1 cellular context compared by ENCODE assay signal in the genomic region with DNA sequence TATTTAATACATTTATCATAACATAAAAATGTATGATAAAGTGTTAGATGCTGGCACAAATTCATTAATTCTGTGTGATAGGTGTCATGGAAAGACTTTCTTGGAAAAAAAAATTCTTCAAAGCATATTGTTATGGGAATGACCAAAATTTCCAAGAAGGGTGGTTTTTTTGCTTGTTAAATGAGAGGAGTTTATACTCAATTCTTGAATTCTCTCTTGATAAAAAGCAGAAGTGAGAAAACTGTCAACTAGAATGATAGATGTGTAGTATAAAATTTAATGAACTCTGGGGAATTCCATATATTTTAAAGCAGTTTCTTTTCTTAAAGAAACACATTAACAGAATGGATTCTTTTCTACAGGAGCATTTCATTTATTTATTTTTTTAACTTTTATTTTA.
TF ChIP-seq lines count a peak whose summit lies in the region.

No MANE protein-coding gene starts in this region.

TF ChIP-seq in GM12878, 131 proteins besides CTCF, POLR2A, EP300 and RAD21 (continued from another document):
- TF ChIP-seq E2F8 (IDR thresholded peaks at IDR 0.05; ENCODE audit: low read depth, partially characterized antibody): no peak
- no peak for TF ChIP-seq WRNIP1 (IDR thresholded peaks at IDR 0.05; ENCODE audit: borderline replicate concordance, low read depth, low read length)
- no peak for TF ChIP-seq NFYA (IDR thresholded peaks at IDR 0.05; ENCODE audit: borderline replicate concordance, low read depth, low read length)
- no peak for TF ChIP-seq RB1 (IDR thresholded peaks at IDR 0.05; ENCODE audit: borderline replicate concordance)
- no peak for TF ChIP-seq MYB (IDR thresholded peaks at IDR 0.05; ENCODE audit: borderline replicate concordance, low read depth, low read length)
- TF ChIP-seq MAX (IDR thresholded peaks at IDR 0.05; ENCODE audit: low read depth, low read length): no peak
- TF ChIP-seq SREBF1 (IDR thresholded peaks at IDR 0.05; ENCODE audit: low read length): no peak
- no peak for TF ChIP-seq EGR1 (IDR thresholded peaks at IDR 0.05; ENCODE audit: borderline replicate concordance in 1 of 2, low read depth in 2 of 2, low read length in 2 of 2)
- no peak for TF ChIP-seq KDM1A (IDR thresholded peaks at IDR 0.05; ENCODE audit: borderline replicate concordance)
- TF ChIP-seq KLF5 (IDR thresholded peaks at IDR 0.05; ENCODE audit: partially characterized antibody): no peak
- TF ChIP-seq NR2C1 (IDR thresholded peaks at IDR 0.05): no peak
